Comparison of ENCODE assay signal across 10 cellular contexts in genomic region chr4:95921470-95921869, GRCh38.
"Had no signal": no experiment of that assay in that cellular context is flagged by ENCODE, and none has a peak within 500 bp of the region (broad histone marks: within the 10 kb centered on the region; RNA-seq: fewer than 3 reads in every experiment).

No MANE protein-coding gene starts in this region.

- H3K9me3 ChIP-seq: HAP-1 had no signal

- DNase-seq: GM23248, GOT3, H7, H9, HCEC 1CT, HFFc6 had no signal

- H3K9ac ChIP-seq: GM23248 had no signal

- H3K27ac ChIP-seq: GM23248 had no signal

- H3K36me3 ChIP-seq: HAP-1 had no signal

- H3K4me2 ChIP-seq: GM23338 had no signal

- FAIRE-seq: H1, H54 had no signal

- H3K4me3 ChIP-seq: GM23248, GM23338, HAP-1 had no signal

- H2AFZ ChIP-seq: GM23248, GM23338 had no signal
